Comparison of ENCODE assay signal across 19 cellular contexts in genomic region chr19:16619456-16619855, GRCh38. TPM values are rescaled to one million over a fixed set of nuclear protein-coding genes. Genes with fewer than 3 reads are reported as not detected.
DNase-seq lines count a peak whose midpoint lies in the region; ATAC-seq and TF ChIP-seq lines count a peak whose summit lies in the region.
"Had no signal": no experiment of that assay in that cellular context is flagged by ENCODE, and none has a peak within 500 bp of the region (broad histone marks: within the 10 kb centered on the region; RNA-seq: fewer than 3 reads in every experiment).

No MANE protein-coding gene starts in this region.

- no peaks in the 10 kb centered on the region for H3K36me3 Mint-ChIP-seq in activated CD8-positive, alpha-beta memory T cell treated with anti-CD3 and anti-CD28 coated beads, Interleukin-2, amount 10 ng/mL, durations not matched to agents 7 days and 5 days
- H3K36me3 Mint-ChIP-seq in central memory CD8-positive, alpha-beta T cell (ENCODE audit: insufficient read depth): peaks cover 23% of the 10 kb centered on the region
- no peaks in the 10 kb centered on the region for H3K36me3 Mint-ChIP-seq in natural killer cell treated with Interleukin-12 subunit alpha and Interleukin-12 subunit beta and Interleukin-15 and Interleukin-18, amount 100 ng/mL, for 72 hours
- H3K36me3 Mint-ChIP-seq in GM23338 (ENCODE audit: low read depth): no peaks in the 10 kb centered on the region; the same call in 2 of the 3 replicates

- no peaks in the 10 kb centered on the region for H3K27me3 ChIP-seq in upper lobe of right lung
- no peaks in the 10 kb centered on the region for H3K27me3 ChIP-seq in GM23338 (ENCODE audit: insufficient read depth)

- ATAC-seq in activated CD8-positive, alpha-beta memory T cell treated with anti-CD3 and anti-CD28 coated beads, Interleukin-2, amount 10 ng/mL, durations not matched to agents 7 days and 5 days: no peak
- no peak for ATAC-seq in central memory CD8-positive, alpha-beta T cell (replicated peaks; ENCODE audit: extremely low read depth, poor library complexity, severe bottlenecking)
- ATAC-seq in natural killer cell treated with Interleukin-12 subunit alpha and Interleukin-12 subunit beta and Interleukin-15 and Interleukin-18, amount 100 ng/mL, for 72 hours: peak in 1 of 2 donors; percentile 45
- peak; percentile 49 for ATAC-seq in upper lobe of right lung
- no peak for ATAC-seq in GM23338
- no peak for ATAC-seq in HG02588 (IDR thresholded peaks at IDR 0.05; ENCODE audit: unreplicated experiment)

- no peak overlapping the region for H3K4me2 ChIP-seq in GM23338

- peaks cover 64% of the 10 kb centered on the region for H3K4me1 Mint-ChIP-seq in activated CD8-positive, alpha-beta memory T cell treated with anti-CD3 and anti-CD28 coated beads, Interleukin-2, amount 10 ng/mL, durations not matched to agents 7 days and 5 days
- H3K4me1 Mint-ChIP-seq in central memory CD8-positive, alpha-beta T cell: peaks cover 80% of the 10 kb centered on the region
- H3K4me1 Mint-ChIP-seq in natural killer cell treated with Interleukin-12 subunit alpha and Interleukin-12 subunit beta and Interleukin-15 and Interleukin-18, amount 100 ng/mL, for 72 hours (ENCODE audit: low read depth in 2 of 2): peaks cover 52 to 65% of the 10 kb centered on the region in 2 donors
- H3K4me1 Mint-ChIP-seq in GM23338: peaks cover 41% of the 10 kb centered on the region

- H3K36me3 ChIP-seq in upper lobe of right lung (peaks cover 11% of the 10 kb centered on the region), GM23338 (ENCODE audit: insufficient read depth) (no peaks in the 10 kb centered on the region)

- H3K27ac Mint-ChIP-seq in activated CD8-positive, alpha-beta memory T cell treated with anti-CD3 and anti-CD28 coated beads, Interleukin-2, amount 10 ng/mL, durations not matched to agents 7 days and 5 days: peak overlapping the region; percentile 15
- no peak overlapping the region for H3K27ac Mint-ChIP-seq in central memory CD8-positive, alpha-beta T cell (ENCODE audit: low read depth)
- peak overlapping the region in 1 of 2 donors; percentile 70 for H3K27ac Mint-ChIP-seq in natural killer cell treated with Interleukin-12 subunit alpha and Interleukin-12 subunit beta and Interleukin-15 and Interleukin-18, amount 100 ng/mL, for 72 hours
- H3K27ac Mint-ChIP-seq in GM23338: no peak overlapping the region
- H3K27ac Mint-ChIP-seq: activated CD4-positive, alpha-beta T cell treated with anti-CD3 and anti-CD28 coated beads, Interleukin-2, amount 10 ng/mL, durations not matched to agents 24 days and 14 days had no signal

- H3K4me3 ChIP-seq in upper lobe of right lung: no peak overlapping the region
- H3K4me3 ChIP-seq in GM23338: no peak overlapping the region

- intact Hi-C loops in upper lobe of right lung (cut with DNase I): no loop called here

- no peaks in the 10 kb centered on the region for H3K9me3 Mint-ChIP-seq in activated CD8-positive, alpha-beta memory T cell treated with anti-CD3 and anti-CD28 coated beads, Interleukin-2, amount 10 ng/mL, durations not matched to agents 7 days and 5 days (ENCODE audit: low read depth)
- H3K9me3 Mint-ChIP-seq in central memory CD8-positive, alpha-beta T cell: no peaks in the 10 kb centered on the region
- no peaks in the 10 kb centered on the region for H3K9me3 Mint-ChIP-seq in natural killer cell treated with Interleukin-12 subunit alpha and Interleukin-12 subunit beta and Interleukin-15 and Interleukin-18, amount 100 ng/mL, for 72 hours
- no peaks in the 10 kb centered on the region for H3K9me3 Mint-ChIP-seq in GM23338
- H3K9me3 Mint-ChIP-seq: activated CD4-positive, alpha-beta T cell treated with anti-CD3 and anti-CD28 coated beads, Interleukin-2, amount 10 ng/mL, durations not matched to agents 24 days and 14 days had no signal

- H4K20me1 ChIP-seq in GM23338 (replicated peaks; ENCODE audit: insufficient read depth): peaks cover 60% of the 10 kb centered on the region

- H3K27ac ChIP-seq in upper lobe of right lung: no peak overlapping the region
- no peak overlapping the region for H3K27ac ChIP-seq in GM23338 (ENCODE audit: low read depth)
- H3K27ac ChIP-seq: HL-60, parathyroid adenoma had no signal

- DNase-seq in activated CD8-positive, alpha-beta memory T cell treated with anti-CD3 and anti-CD28 coated beads, Interleukin-2, amount 10 ng/mL, durations not matched to agents 7 days and 5 days: no peak
- DNase-seq in activated CD8-positive, alpha-beta memory T cell treated with anti-CD3 and anti-CD28 coated beads, Interleukin-2, amount 50 U/mL, for 48 hours: no peak
- no peak for DNase-seq in central memory CD8-positive, alpha-beta T cell (ENCODE audit: low spot score in 2 of 2)
- DNase-seq in natural killer cell treated with Interleukin-12 subunit alpha and Interleukin-12 subunit beta and Interleukin-15 and Interleukin-18, amount 100 ng/mL, for 72 hours (ENCODE audit: low spot score): no peak
- DNase-seq in upper lobe of right lung (no peak), GM23338 (ENCODE audit: low spot score) (no peak), SHP77 (lab: John Stamatoyannopoulos, UW) (no peak)
- DNase-seq: 8988T; activated CD4-positive, alpha-beta T cell treated with anti-CD3 and anti-CD28 coated beads, Interleukin-2, amount 10 ng/mL, durations not matched to agents 24 days and 14 days; Caco-2; dermis blood vessel endothelial cell; GOT3; Kasumi-1; NCI-H1694; NCI-H69; stimulated activated CD8-positive, alpha-beta memory T cell treated with anti-CD3 and anti-CD28 coated beads, Interleukin-4, amount 100 ng/mL, for 48 hours had no signal

- H3F3A ChIP-seq in GM23338 (replicated peaks; ENCODE audit: low read depth): no peaks in the 10 kb centered on the region

- H3K9me2 ChIP-seq in GM23338 (ENCODE audit: insufficient read depth): 0 out of 2 replicates have a peak, but pooled peaks cover 6% of the 10 kb centered on the region

- peaks cover 46% of the 10 kb centered on the region for H3K4me1 ChIP-seq in upper lobe of right lung
- H3K4me1 ChIP-seq in GM23338 (ENCODE audit: insufficient read depth): peaks cover 6% of the 10 kb centered on the region; the same call in 1 of the 2 replicates

- H3K27me3 Mint-ChIP-seq in activated CD8-positive, alpha-beta memory T cell treated with anti-CD3 and anti-CD28 coated beads, Interleukin-2, amount 10 ng/mL, durations not matched to agents 7 days and 5 days: no peaks in the 10 kb centered on the region
- H3K27me3 Mint-ChIP-seq in central memory CD8-positive, alpha-beta T cell: no peaks in the 10 kb centered on the region
- H3K27me3 Mint-ChIP-seq in natural killer cell treated with Interleukin-12 subunit alpha and Interleukin-12 subunit beta and Interleukin-15 and Interleukin-18, amount 100 ng/mL, for 72 hours: no peaks in the 10 kb centered on the region
- H3K27me3 Mint-ChIP-seq in GM23338 (ENCODE audit: insufficient read depth, low read depth, poor library complexity): peaks cover 8% of the 10 kb centered on the region
- H3K27me3 Mint-ChIP-seq: activated CD4-positive, alpha-beta T cell treated with anti-CD3 and anti-CD28 coated beads, Interleukin-2, amount 10 ng/mL, durations not matched to agents 24 days and 14 days had no signal

- CTCF ChIA-PET in activated CD8-positive, alpha-beta memory T cell treated with anti-CD3 and anti-CD28 coated beads, Interleukin-2, amount 10 ng/mL, durations not matched to agents 7 days and 5 days (lab: Charles Lee): no interaction called here

- H3K4me3 Mint-ChIP-seq in activated CD8-positive, alpha-beta memory T cell treated with anti-CD3 and anti-CD28 coated beads, Interleukin-2, amount 10 ng/mL, durations not matched to agents 7 days and 5 days: no peak overlapping the region
- peak overlapping the region; percentile 25 for H3K4me3 Mint-ChIP-seq in central memory CD8-positive, alpha-beta T cell
- H3K4me3 Mint-ChIP-seq in natural killer cell treated with Interleukin-12 subunit alpha and Interleukin-12 subunit beta and Interleukin-15 and Interleukin-18, amount 100 ng/mL, for 72 hours: peak overlapping the region; percentile 30
- H3K4me3 Mint-ChIP-seq in GM23338: no peak overlapping the region
- H3K4me3 Mint-ChIP-seq: activated CD4-positive, alpha-beta T cell treated with anti-CD3 and anti-CD28 coated beads, Interleukin-2, amount 10 ng/mL, durations not matched to agents 24 days and 14 days had no signal

- no peak overlapping the region for H2AFZ ChIP-seq in GM23338
- H2AFZ ChIP-seq: parathyroid adenoma had no signal

- H3K79me2 ChIP-seq in GM23338 (replicated peaks; ENCODE audit: insufficient read depth): peaks cover 100% of the 10 kb centered on the region

- TF ChIP-seq CTCF in upper lobe of right lung (IDR thresholded peaks at IDR 0.05) (no peak), GM23338 (conservative IDR thresholded peaks at IDR 0.05; ENCODE audit: low read depth in 2 of 2) (no peak)

- H3K9me3 ChIP-seq in upper lobe of right lung: no peaks in the 10 kb centered on the region
- H3K9me3 ChIP-seq: Caco-2 had no signal

RNA-seq across cellular contexts. Expression of gene MED26, which starts 8.5 kb away (rescaled TPM):
- total RNA-seq in activated CD8-positive, alpha-beta memory T cell treated with anti-CD3 and anti-CD28 coated beads, Interleukin-2, amount 10 ng/mL, durations not matched to agents 7 days and 5 days: 10 to 100 TPM; 16.0 to 21.3 TPM
- total RNA-seq in natural killer cell treated with Interleukin-12 subunit alpha and Interleukin-12 subunit beta and Interleukin-15 and Interleukin-18, amount 100 ng/mL, for 72 hours: 10 to 100 TPM; 15.5 to 28.1 TPM
- 13.4 TPM for total RNA-seq in upper lobe of right lung
- 13.1 and 15.4 TPM in 2 replicates for total RNA-seq in GM23338 (2014; rRNA removed; shearing (Covaris generic))
- polyA plus RNA-seq in GM23338 (2016; fragmentation: Nextera tagmentation; extraction: Ambion mirVana): 7.4 and 8.6 TPM in 2 replicates

RNA-seq across cellular contexts. Expression of gene SMIM7, which starts 40.5 kb away (rescaled TPM):
- 10 to 100 TPM; 55.4 to 60.0 TPM for total RNA-seq in activated CD8-positive, alpha-beta memory T cell treated with anti-CD3 and anti-CD28 coated beads, Interleukin-2, amount 10 ng/mL, durations not matched to agents 7 days and 5 days
- total RNA-seq in natural killer cell treated with Interleukin-12 subunit alpha and Interleukin-12 subunit beta and Interleukin-15 and Interleukin-18, amount 100 ng/mL, for 72 hours: 10 to 100 TPM; 53.8 to 75.5 TPM
- total RNA-seq in upper lobe of right lung: 76.7 TPM
- total RNA-seq in GM23338 (2014; rRNA removed; shearing (Covaris generic)): 64.2 and 81.7 TPM in 2 replicates
- polyA plus RNA-seq in GM23338 (2016; fragmentation: Nextera tagmentation; extraction: Ambion mirVana): 84.5 and 91.3 TPM in 2 replicates

RNA-seq across cellular contexts. Expression of gene TMEM38A, which starts 41.5 kb away (rescaled TPM):
- under 1 TPM; 0.87 to 0.88 TPM for total RNA-seq in activated CD8-positive, alpha-beta memory T cell treated with anti-CD3 and anti-CD28 coated beads, Interleukin-2, amount 10 ng/mL, durations not matched to agents 7 days and 5 days
- under 1 TPM in 1 of 2 donors, not detected in 1; 0.31 TPM for total RNA-seq in natural killer cell treated with Interleukin-12 subunit alpha and Interleukin-12 subunit beta and Interleukin-15 and Interleukin-18, amount 100 ng/mL, for 72 hours
- 5.1 TPM for total RNA-seq in upper lobe of right lung
- total RNA-seq in GM23338 (2014; rRNA removed; shearing (Covaris generic)): 11.3 and 14.1 TPM in 2 replicates
- polyA plus RNA-seq in GM23338 (2016; fragmentation: Nextera tagmentation; extraction: Ambion mirVana): 5.9 and 7.6 TPM in 2 replicates

RNA-seq across cellular contexts. Expression of gene SLC35E1, which starts 47.2 kb away (rescaled TPM):
- total RNA-seq in activated CD8-positive, alpha-beta memory T cell treated with anti-CD3 and anti-CD28 coated beads, Interleukin-2, amount 10 ng/mL, durations not matched to agents 7 days and 5 days: 10 to 100 TPM; 46.2 to 46.3 TPM
- total RNA-seq in natural killer cell treated with Interleukin-12 subunit alpha and Interleukin-12 subunit beta and Interleukin-15 and Interleukin-18, amount 100 ng/mL, for 72 hours: 10 to 100 TPM; 52.2 to 71.5 TPM
- total RNA-seq in upper lobe of right lung: 51.2 TPM
- 24.1 and 30.3 TPM in 2 replicates for total RNA-seq in GM23338 (2014; rRNA removed; shearing (Covaris generic))
- polyA plus RNA-seq in GM23338 (2016; fragmentation: Nextera tagmentation; extraction: Ambion mirVana): 16.2 and 17.0 TPM in 2 replicates

Comparison
In these comparisons a context has a peak if more than half of its experiments do, and no peak if none do; other contexts are left out.
1. H3K4me3 Mint-ChIP-seq: peak in central memory CD8-positive, alpha-beta T cell (single experiment) and natural killer cell treated with Interleukin-12 subunit alpha and Interleukin-12 subunit beta and Interleukin-15 and Interleukin-18, amount 100 ng/mL, for 72 hours (single experiment); none in activated CD8-positive, alpha-beta memory T cell treated with anti-CD3 and anti-CD28 coated beads, Interleukin-2, amount 10 ng/mL, durations not matched to agents 7 days and 5 days (single experiment) and GM23338 (single experiment).